1 cellular context compared by ENCODE assay signal in the genomic region with DNA sequence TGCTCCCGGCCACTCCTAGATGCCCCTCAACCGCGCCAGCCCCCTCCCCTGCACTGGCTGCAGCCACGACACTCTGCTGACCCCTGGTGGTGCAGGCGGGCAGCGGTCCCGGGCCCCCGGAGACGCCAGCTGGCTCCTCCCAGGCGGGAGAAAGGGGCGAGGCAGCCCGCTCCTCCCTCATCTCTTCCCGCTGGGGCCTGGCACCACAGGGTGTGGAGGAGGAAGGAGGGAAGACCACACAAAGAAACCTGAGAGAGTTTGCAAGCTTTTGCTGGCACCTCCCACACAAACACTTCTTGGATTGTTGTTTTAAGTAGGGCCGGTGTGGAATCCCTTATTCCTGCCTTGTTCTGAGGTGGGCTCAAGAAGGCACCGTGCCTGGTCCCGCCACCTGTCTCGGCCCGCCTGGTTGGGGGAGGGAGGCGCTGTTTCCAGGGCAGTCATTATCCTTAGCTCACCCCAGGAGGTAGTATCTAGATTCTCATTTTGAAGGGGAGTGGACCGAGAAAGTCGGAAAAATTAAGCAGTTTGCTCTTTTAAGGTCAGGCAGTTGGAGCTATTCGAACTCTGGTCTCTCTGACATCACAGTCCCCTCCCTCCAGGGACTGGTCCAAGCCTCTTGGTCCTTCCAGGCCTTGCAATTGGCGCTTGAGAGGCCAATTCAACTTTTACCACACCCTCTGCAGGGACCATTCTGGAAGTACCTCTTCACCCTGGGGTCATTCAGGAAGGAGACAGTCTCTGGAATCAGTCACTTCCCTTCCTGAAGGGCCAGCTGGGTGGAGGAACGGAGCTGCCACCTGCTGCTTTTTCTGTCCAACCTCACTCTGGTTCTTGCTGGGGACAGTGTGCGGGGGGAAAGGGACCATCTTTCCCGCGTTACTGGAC.
TF ChIP-seq lines count a peak whose summit lies in the region.

No MANE protein-coding gene starts in this region.

TF ChIP-seq in K562, 482 proteins besides CTCF, POLR2A, EP300 and RAD21 (continued from another document and continues in another):
- TF ChIP-seq, protein P1, sequence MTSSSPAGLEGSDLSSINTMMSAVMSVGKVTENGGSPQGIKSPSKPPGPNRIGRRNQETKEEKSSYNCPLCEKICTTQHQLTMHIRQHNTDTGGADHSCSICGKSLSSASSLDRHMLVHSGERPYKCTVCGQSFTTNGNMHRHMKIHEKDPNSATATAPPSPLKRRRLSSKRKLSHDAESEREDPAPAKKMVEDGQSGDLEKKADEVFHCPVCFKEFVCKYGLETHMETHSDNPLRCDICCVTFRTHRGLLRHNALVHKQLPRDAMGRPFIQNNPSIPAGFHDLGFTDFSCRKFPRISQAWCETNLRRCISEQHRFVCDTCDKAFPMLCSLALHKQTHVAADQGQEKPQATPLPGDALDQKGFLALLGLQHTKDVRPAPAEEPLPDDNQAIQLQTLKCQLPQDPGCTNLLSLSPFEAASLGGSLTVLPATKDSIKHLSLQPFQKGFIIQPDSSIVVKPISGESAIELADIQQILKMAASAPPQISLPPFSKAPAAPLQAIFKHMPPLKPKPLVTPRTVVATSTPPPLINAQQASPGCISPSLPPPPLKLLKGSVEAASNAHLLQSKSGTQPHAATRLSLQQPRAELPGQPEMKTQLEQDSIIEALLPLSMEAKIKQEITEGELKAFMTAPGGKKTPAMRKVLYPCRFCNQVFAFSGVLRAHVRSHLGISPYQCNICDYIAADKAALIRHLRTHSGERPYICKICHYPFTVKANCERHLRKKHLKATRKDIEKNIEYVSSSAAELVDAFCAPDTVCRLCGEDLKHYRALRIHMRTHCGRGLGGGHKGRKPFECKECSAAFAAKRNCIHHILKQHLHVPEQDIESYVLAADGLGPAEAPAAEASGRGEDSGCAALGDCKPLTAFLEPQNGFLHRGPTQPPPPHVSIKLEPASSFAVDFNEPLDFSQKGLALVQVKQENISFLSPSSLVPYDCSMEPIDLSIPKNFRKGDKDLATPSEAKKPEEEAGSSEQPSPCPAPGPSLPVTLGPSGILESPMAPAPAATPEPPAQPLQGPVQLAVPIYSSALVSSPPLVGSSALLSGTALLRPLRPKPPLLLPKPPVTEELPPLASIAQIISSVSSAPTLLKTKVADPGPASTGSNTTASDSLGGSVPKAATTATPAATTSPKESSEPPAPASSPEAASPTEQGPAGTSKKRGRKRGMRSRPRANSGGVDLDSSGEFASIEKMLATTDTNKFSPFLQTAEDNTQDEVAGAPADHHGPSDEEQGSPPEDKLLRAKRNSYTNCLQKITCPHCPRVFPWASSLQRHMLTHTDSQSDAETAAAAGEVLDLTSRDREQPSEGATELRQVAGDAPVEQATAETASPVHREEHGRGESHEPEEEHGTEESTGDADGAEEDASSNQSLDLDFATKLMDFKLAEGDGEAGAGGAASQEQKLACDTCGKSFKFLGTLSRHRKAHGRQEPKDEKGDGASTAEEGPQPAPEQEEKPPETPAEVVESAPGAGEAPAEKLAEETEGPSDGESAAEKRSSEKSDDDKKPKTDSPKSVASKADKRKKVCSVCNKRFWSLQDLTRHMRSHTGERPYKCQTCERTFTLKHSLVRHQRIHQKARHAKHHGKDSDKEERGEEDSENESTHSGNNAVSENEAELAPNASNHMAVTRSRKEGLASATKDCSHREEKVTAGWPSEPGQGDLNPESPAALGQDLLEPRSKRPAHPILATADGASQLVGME (CRISPR knock-in tag; IDR thresholded peaks at IDR 0.05), result no peak
- TF ChIP-seq JUND (IDR thresholded peaks at IDR 0.05; ENCODE audit: borderline replicate concordance, low read depth, low read length), result 0 out of 2 replicates have a peak, but pooled peaks have one; percentile 15
- peak; percentile 8; the same call in 1 of the 3 replicates for TF ChIP-seq JUND (tag; IDR thresholded peaks at IDR 0.05; ENCODE audit: borderline replicate concordance, low read depth, low read length)
- TF ChIP-seq MTA3 (IDR thresholded peaks at IDR 0.05; ENCODE audit: borderline replicate concordance), result peak; percentile 43; the same call in 1 of the 2 replicates
- no peak for TF ChIP-seq MCM3 (IDR thresholded peaks at IDR 0.05)
- TF ChIP-seq, protein P2, sequence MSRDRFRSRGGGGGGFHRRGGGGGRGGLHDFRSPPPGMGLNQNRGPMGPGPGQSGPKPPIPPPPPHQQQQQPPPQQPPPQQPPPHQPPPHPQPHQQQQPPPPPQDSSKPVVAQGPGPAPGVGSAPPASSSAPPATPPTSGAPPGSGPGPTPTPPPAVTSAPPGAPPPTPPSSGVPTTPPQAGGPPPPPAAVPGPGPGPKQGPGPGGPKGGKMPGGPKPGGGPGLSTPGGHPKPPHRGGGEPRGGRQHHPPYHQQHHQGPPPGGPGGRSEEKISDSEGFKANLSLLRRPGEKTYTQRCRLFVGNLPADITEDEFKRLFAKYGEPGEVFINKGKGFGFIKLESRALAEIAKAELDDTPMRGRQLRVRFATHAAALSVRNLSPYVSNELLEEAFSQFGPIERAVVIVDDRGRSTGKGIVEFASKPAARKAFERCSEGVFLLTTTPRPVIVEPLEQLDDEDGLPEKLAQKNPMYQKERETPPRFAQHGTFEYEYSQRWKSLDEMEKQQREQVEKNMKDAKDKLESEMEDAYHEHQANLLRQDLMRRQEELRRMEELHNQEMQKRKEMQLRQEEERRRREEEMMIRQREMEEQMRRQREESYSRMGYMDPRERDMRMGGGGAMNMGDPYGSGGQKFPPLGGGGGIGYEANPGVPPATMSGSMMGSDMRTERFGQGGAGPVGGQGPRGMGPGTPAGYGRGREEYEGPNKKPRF (IDR thresholded peaks at IDR 0.05; ENCODE audit: low read depth, low read length), result no peak
- TF ChIP-seq KLF6 (CRISPR knock-in tag; IDR thresholded peaks at IDR 0.05; ENCODE audit: borderline replicate concordance), result peak; percentile 27; the same call in 1 of the 2 replicates
- TF ChIP-seq KDM5B (IDR thresholded peaks at IDR 0.05; ENCODE audit: insufficient replicate concordance, low read depth, low read length), result peak; percentile 44
- TF ChIP-seq PRPF4 (IDR thresholded peaks at IDR 0.05; ENCODE audit: insufficient read depth, low read depth, low read length, poor library complexity, severe bottlenecking), result no peak
- 0 out of 2 replicates have a peak, but pooled peaks have one; percentile 8 for TF ChIP-seq KDM2B (CRISPR knock-in tag; IDR thresholded peaks at IDR 0.05)
- TF ChIP-seq KLF16 (IDR thresholded peaks at IDR 0.05), result peak; percentile 63; the same call in 1 of the 2 replicates
- TF ChIP-seq, protein P3, sequence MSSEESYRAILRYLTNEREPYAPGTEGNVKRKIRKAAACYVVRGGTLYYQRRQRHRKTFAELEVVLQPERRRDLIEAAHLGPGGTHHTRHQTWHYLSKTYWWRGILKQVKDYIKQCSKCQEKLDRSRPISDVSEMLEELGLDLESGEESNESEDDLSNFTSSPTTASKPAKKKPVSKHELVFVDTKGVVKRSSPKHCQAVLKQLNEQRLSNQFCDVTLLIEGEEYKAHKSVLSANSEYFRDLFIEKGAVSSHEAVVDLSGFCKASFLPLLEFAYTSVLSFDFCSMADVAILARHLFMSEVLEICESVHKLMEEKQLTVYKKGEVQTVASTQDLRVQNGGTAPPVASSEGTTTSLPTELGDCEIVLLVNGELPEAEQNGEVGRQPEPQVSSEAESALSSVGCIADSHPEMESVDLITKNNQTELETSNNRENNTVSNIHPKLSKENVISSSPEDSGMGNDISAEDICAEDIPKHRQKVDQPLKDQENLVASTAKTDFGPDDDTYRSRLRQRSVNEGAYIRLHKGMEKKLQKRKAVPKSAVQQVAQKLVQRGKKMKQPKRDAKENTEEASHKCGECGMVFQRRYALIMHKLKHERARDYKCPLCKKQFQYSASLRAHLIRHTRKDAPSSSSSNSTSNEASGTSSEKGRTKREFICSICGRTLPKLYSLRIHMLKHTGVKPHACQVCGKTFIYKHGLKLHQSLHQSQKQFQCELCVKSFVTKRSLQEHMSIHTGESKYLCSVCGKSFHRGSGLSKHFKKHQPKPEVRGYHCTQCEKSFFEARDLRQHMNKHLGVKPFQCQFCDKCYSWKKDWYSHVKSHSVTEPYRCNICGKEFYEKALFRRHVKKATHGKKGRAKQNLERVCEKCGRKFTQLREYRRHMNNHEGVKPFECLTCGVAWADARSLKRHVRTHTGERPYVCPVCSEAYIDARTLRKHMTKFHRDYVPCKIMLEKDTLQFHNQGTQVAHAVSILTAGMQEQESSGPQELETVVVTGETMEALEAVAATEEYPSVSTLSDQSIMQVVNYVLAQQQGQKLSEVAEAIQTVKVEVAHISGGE (CRISPR knock-in tag; IDR thresholded peaks at IDR 0.05), result peak in 1 of 3 experiments; percentile 19; a peak in 1 of 6 replicates
- no peak for TF ChIP-seq NCOA2 (IDR thresholded peaks at IDR 0.05; ENCODE audit: partially characterized antibody in 2 of 2)
- TF ChIP-seq HCFC1 (IDR thresholded peaks at IDR 0.05; ENCODE audit: low read depth, low read length), result peak; percentile 37; the same call in 1 of the 2 replicates
- TF ChIP-seq ESRRA (IDR thresholded peaks at IDR 0.05; ENCODE audit: borderline replicate concordance, low read depth), result peak; percentile 21; the same call in 1 of the 2 replicates
- TF ChIP-seq, protein P4, sequence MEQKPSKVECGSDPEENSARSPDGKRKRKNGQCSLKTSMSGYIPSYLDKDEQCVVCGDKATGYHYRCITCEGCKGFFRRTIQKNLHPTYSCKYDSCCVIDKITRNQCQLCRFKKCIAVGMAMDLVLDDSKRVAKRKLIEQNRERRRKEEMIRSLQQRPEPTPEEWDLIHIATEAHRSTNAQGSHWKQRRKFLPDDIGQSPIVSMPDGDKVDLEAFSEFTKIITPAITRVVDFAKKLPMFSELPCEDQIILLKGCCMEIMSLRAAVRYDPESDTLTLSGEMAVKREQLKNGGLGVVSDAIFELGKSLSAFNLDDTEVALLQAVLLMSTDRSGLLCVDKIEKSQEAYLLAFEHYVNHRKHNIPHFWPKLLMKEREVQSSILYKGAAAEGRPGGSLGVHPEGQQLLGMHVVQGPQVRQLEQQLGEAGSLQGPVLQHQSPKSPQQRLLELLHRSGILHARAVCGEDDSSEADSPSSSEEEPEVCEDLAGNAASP (IDR thresholded peaks at IDR 0.05), result no peak
- peak; percentile 58; the same call in 1 of the 2 replicates for TF ChIP-seq SMARCE1 (IDR thresholded peaks at IDR 0.05)
- TF ChIP-seq GATAD2A (IDR thresholded peaks at IDR 0.05), result peak; percentile 66; the same call in 1 of the 2 replicates
- TF ChIP-seq YBX1 (IDR thresholded peaks at IDR 0.05), result no peak
- TF ChIP-seq, protein P5, sequence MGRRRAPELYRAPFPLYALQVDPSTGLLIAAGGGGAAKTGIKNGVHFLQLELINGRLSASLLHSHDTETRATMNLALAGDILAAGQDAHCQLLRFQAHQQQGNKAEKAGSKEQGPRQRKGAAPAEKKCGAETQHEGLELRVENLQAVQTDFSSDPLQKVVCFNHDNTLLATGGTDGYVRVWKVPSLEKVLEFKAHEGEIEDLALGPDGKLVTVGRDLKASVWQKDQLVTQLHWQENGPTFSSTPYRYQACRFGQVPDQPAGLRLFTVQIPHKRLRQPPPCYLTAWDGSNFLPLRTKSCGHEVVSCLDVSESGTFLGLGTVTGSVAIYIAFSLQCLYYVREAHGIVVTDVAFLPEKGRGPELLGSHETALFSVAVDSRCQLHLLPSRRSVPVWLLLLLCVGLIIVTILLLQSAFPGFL (CRISPR knock-in tag; IDR thresholded peaks at IDR 0.05), result no peak
- TF ChIP-seq GABPB2 (CRISPR knock-in tag; conservative IDR thresholded peaks at IDR 0.05), result no peak
- TF ChIP-seq SPI1 (IDR thresholded peaks at IDR 0.05; ENCODE audit: borderline replicate concordance, low read depth, low read length), result peak; percentile 39; the same call in 1 of the 2 replicates
- no peak for TF ChIP-seq ZSCAN29 (IDR thresholded peaks at IDR 0.05)
- TF ChIP-seq SP1 (CRISPR knock-in tag; IDR thresholded peaks at IDR 0.05), result peak; percentile 19; the same call in 1 of the 2 replicates
- TF ChIP-seq ZNF23 (CRISPR knock-in tag; IDR thresholded peaks at IDR 0.05), result no peak
- 0 out of 2 replicates have a peak, but pooled peaks have one; percentile 34 for TF ChIP-seq CBFB (CRISPR knock-in tag; IDR thresholded peaks at IDR 0.05)
- peak; percentile 83; the same call in 1 of the 2 replicates for TF ChIP-seq MYNN (IDR thresholded peaks at IDR 0.05)
- no peak for TF ChIP-seq MYNN (CRISPR knock-in tag; IDR thresholded peaks at IDR 0.05)
- no peak for TF ChIP-seq MCM5 (IDR thresholded peaks at IDR 0.05; ENCODE audit: low read depth)
- TF ChIP-seq, protein P6, sequence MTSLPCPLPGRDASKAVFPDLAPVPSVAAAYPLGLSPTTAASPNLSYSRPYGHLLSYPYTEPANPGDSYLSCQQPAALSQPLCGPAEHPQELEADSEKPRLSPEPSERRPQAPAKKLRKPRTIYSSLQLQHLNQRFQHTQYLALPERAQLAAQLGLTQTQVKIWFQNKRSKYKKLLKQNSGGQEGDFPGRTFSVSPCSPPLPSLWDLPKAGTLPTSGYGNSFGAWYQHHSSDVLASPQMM (CRISPR knock-in tag; IDR thresholded peaks at IDR 0.05), result no peak
- TF ChIP-seq, protein P7, sequence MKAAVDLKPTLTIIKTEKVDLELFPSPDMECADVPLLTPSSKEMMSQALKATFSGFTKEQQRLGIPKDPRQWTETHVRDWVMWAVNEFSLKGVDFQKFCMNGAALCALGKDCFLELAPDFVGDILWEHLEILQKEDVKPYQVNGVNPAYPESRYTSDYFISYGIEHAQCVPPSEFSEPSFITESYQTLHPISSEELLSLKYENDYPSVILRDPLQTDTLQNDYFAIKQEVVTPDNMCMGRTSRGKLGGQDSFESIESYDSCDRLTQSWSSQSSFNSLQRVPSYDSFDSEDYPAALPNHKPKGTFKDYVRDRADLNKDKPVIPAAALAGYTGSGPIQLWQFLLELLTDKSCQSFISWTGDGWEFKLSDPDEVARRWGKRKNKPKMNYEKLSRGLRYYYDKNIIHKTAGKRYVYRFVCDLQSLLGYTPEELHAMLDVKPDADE (conservative IDR thresholded peaks at IDR 0.05; ENCODE audit: control insufficient read depth, low read depth, low read length), result peak; percentile 57; the same call in 1 of the 2 replicates
- TF ChIP-seq KAT7 (CRISPR knock-in tag; IDR thresholded peaks at IDR 0.05; ENCODE audit: borderline replicate concordance), result no peak
- TF ChIP-seq STAG1 (CRISPR knock-in tag; IDR thresholded peaks at IDR 0.05; ENCODE audit: borderline replicate concordance), result peak; percentile 69; the same call in 1 of the 2 replicates
- no peak for TF ChIP-seq NR2F6 (CRISPR knock-in tag; IDR thresholded peaks at IDR 0.05)
- peak; percentile 88 for TF ChIP-seq CTBP1 (IDR thresholded peaks at IDR 0.05; ENCODE audit: borderline replicate concordance)
- no peak; a peak in 1 of 4 replicates for TF ChIP-seq HDAC1 (IDR thresholded peaks at IDR 0.05)
- TF ChIP-seq COPS2 (conservative IDR thresholded peaks at IDR 0.05), result no peak
- no peak for TF ChIP-seq SMAD1 (IDR thresholded peaks at IDR 0.05; ENCODE audit: low read depth, low read length, partially characterized antibody)
- no peak for TF ChIP-seq ZNF589 (CRISPR knock-in tag; IDR thresholded peaks at IDR 0.05; ENCODE audit: low read depth)
